In the genomic region with DNA sequence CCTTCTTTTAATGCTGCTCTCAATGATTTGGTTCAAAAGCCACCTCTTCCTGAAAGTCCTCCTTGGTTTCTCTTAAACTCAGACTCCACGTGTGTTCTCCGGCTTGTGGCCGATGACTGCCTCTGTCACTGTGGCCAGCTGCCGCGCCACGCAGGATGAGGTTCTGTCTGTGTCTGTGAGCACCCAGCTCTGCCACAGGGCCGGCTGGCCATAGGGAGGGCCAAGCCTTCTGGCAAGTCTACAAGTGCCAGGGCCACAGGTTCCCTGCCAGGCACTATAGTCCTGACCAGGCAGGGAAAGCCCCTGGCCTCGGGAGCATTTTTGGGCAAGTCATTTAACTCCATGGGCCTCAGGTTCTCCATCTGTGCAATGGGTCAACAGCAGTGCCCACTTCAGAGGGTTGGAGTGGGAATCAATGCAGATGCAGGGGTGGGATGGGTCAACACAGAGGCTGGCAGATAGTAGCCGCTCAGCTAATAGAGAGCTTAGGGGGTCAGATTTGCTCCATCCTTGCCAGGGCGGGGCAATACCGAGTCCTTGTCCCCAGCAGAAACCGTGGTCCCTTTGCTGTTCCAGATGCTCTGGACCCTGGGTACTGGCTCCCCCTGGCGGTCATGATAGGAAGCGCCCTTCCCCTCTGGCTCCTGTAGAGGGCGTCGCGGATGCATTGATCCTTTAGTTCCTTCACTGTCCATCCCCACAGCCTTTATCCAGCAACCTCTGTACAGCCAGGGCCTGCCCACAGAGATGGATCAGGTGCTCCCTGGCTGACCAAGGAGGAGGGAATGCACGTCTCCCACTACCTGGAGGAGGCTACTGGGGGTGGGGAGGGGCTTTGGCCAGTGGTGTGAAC, we compare ENCODE assay signal across 8 cellular contexts. TPM values are rescaled to one million over a fixed set of nuclear protein-coding genes. Genes with fewer than 3 reads are reported as not detected.
DNase-seq lines count a peak whose midpoint lies in the region; ATAC-seq and TF ChIP-seq lines count a peak whose summit lies in the region.

No MANE protein-coding gene starts in this region.

- peak; percentile 63 for DNase-seq in NCI-H524 treated with DMSO at 0.1 percent for 48 hours (lab: John Stamatoyannopoulos, UW)
- DNase-seq in activated CD4-positive, alpha-beta T cell treated with anti-CD3 and anti-CD28 coated beads, Interleukin-2, amount 10 ng/mL, durations not matched to agents 24 days and 14 days: peak; percentile 96
- no peak for DNase-seq in coronary artery (ENCODE audit: low spot score)
- DNase-seq in lower leg skin (ENCODE audit: low spot score in 2 of 2): peak; percentile 73 to 96
- DNase-seq in stimulated activated CD4-positive, alpha-beta T cell treated with anti-CD3 and anti-CD28 coated beads, TNF-alpha, amount 100 ng/mL, for 4 hours (ENCODE audit: low read depth in 3 of 3): peak; percentile 63 to 81 (median 75)

- H3K4me3 ChIP-seq in coronary artery (no peak overlapping the region), lower leg skin (ENCODE audit: low read depth, poor library complexity, severe bottlenecking) (no peak overlapping the region)

- no peaks in the 10 kb centered on the region for H3K9me3 Mint-ChIP-seq in activated CD4-positive, alpha-beta T cell treated with anti-CD3 and anti-CD28 coated beads, Interleukin-2, amount 10 ng/mL, durations not matched to agents 24 days and 14 days

- intact Hi-C loops in activated CD4-positive, alpha-beta T cell treated with anti-CD3 and anti-CD28 coated beads, Interleukin-2, amount 10 ng/mL, durations not matched to agents 24 days and 14 days (cut with micrococcal nuclease): loop anchor here (1.0 to 2.0 kb wide), 7 partner anchors 21 to 86 kb away; partner anchors contain the start of genes ADGRG1 and KATNB1
- intact Hi-C loops in lower leg skin (cut with DNase I; ENCODE audit: low total_unique reads): loop anchor here (5.0 kb wide), 1 partner anchor 57 kb away; no protein-coding TSS in a partner anchor

- TF ChIP-seq POLR2A in lower leg skin (IDR thresholded peaks at IDR 0.05): no peak

- H3K27me3 Mint-ChIP-seq in activated CD4-positive, alpha-beta T cell treated with anti-CD3 and anti-CD28 coated beads, Interleukin-2, amount 10 ng/mL, durations not matched to agents 24 days and 14 days: no peaks in the 10 kb centered on the region

- peak overlapping the region; percentile 63 for H3K27ac Mint-ChIP-seq in activated CD4-positive, alpha-beta T cell treated with anti-CD3 and anti-CD28 coated beads, Interleukin-2, amount 10 ng/mL, durations not matched to agents 24 days and 14 days

- peak overlapping the region in 1 of 2 donors; percentile 33 for H3K27ac ChIP-seq in coronary artery

- TF ChIP-seq CTCF in GM12874 (IDR thresholded peaks at IDR 0.05; ENCODE audit: insufficient read depth, low read depth, low read length) (peak; percentile 100), coronary artery (IDR thresholded peaks at IDR 0.05) (peak; percentile 93), lower leg skin (IDR thresholded peaks at IDR 0.05) (peak in 2 of 3 donors; percentile 78 to 99)

- ATAC-seq in HG03280 (IDR thresholded peaks at IDR 0.05; ENCODE audit: unreplicated experiment) (peak; percentile 71), GM19324 (IDR thresholded peaks at IDR 0.05; ENCODE audit: low FRiP score, unreplicated experiment) (no peak)

- H3K4me3 Mint-ChIP-seq in activated CD4-positive, alpha-beta T cell treated with anti-CD3 and anti-CD28 coated beads, Interleukin-2, amount 10 ng/mL, durations not matched to agents 24 days and 14 days: no peak overlapping the region

- peaks cover 31% of the 10 kb centered on the region for H3K4me1 Mint-ChIP-seq in activated CD4-positive, alpha-beta T cell treated with anti-CD3 and anti-CD28 coated beads, Interleukin-2, amount 10 ng/mL, durations not matched to agents 24 days and 14 days

- 46 to 55% methylated on average over 14 to 18 of the region's 18 CpGs for WGBS in lower leg skin, 2 donors

- peaks cover 2% of the 10 kb centered on the region for H3K36me3 Mint-ChIP-seq in activated CD4-positive, alpha-beta T cell treated with anti-CD3 and anti-CD28 coated beads, Interleukin-2, amount 10 ng/mL, durations not matched to agents 24 days and 14 days (ENCODE audit: low read depth)

RNA-seq across cellular contexts. Expression of gene ADGRG3, which starts 19.3 kb away (rescaled TPM):
- total RNA-seq in activated CD4-positive, alpha-beta T cell treated with anti-CD3 and anti-CD28 coated beads, Interleukin-2, amount 10 ng/mL, durations not matched to agents 24 days and 14 days: not detected in 2 replicates
- total RNA-seq in lower leg skin: 1 to 10 TPM in 3 of 4 donors, under 1 TPM in 1; 0.25 to 7.3 (median 1.1) TPM

RNA-seq across cellular contexts. Expression of gene ADGRG1, which starts 20.4 kb away (rescaled TPM):
- total RNA-seq in activated CD4-positive, alpha-beta T cell treated with anti-CD3 and anti-CD28 coated beads, Interleukin-2, amount 10 ng/mL, durations not matched to agents 24 days and 14 days: 3.8 and 4.8 TPM in 2 replicates
- 100 to 1,000 TPM; 129 to 159 (median 136) TPM for total RNA-seq in lower leg skin

RNA-seq across cellular contexts. Expression of gene DRC7, which starts 45.8 kb away (rescaled TPM):
- 0.09 TPM in 1 of 2 replicates, not detected in the other for total RNA-seq in activated CD4-positive, alpha-beta T cell treated with anti-CD3 and anti-CD28 coated beads, Interleukin-2, amount 10 ng/mL, durations not matched to agents 24 days and 14 days
- total RNA-seq in lower leg skin: not detected

Comparison
In these comparisons a context has a peak if more than half of its experiments do, and no peak if none do; other contexts are left out.
1. RNA of gene ADGRG1, which starts 20.4 kb away (total RNA-seq): 129 to 159 TPM in lower leg skin; 3.8 to 4.8 TPM in activated CD4-positive, alpha-beta T cell treated with anti-CD3 and anti-CD28 coated beads, Interleukin-2, amount 10 ng/mL, durations not matched to agents 24 days and 14 days; every median in the first group is over 10 times any median in the second.
2. Peak in every context shown above with its lines, with median percentiles within 50 percentile points of each other: CTCF ChIP-seq.